Comparison of ENCODE assay signal across 3 cellular contexts in the genomic region with DNA sequence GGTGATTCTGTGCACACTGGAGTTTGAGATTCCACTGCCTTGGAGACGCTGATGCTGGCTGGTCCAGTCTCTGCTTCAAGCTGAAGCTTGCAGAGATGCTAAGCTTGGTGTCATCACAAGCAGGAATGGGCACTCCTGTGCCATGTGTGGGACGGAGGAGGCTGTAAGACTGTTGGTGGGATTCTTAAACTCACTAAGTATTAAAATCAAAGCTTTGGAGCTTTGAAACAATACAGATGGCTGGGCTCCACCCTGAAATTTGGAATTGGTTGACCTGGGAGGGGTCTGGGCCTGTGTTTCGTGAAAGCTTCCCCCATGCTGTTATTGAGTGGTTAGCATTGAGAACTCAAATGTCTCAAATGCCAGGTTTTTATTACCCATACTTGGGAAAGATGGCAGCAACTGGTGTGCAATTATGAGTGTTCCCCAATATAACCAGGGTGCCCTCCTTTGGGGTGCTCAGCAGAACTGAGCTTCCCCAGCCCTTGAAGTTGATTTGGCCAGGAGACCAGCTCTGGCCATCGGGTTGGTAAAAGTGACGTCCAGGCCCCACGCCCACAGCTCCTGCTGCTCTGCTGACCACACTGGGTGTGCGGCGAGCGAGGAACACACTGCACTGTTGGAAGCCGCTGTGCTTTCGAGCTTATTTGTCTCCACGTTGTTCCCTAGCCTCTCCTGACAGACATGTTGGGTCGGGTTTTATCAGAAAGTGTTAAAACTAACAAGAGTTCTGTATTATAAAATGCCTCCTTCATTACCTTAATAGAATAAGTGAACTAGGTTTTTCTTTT.
"Had no signal": no experiment of that assay in that cellular context is flagged by ENCODE, and none has a peak within 500 bp of the region (broad histone marks: within the 10 kb centered on the region; RNA-seq: fewer than 3 reads in every experiment).

No MANE protein-coding gene starts in this region.

- DNase-seq: GDM1, GF-D8 had no signal

- ATAC-seq: GM12878 had no signal

- H3K4me3 ChIP-seq: GM12878 had no signal
